ENCODE assay signal across 14 cellular contexts in genomic region chr9:98333703-98334582, GRCh38.
DNase-seq lines count a peak whose midpoint lies in the region; ATAC-seq, FAIRE-seq and TF ChIP-seq lines count a peak whose summit lies in the region.
"Had no signal": no experiment of that assay in that cellular context is flagged by ENCODE, and none has a peak within 500 bp of the region (broad histone marks: within the 10 kb centered on the region; RNA-seq: fewer than 3 reads in every experiment).

No MANE protein-coding gene starts in this region.

- no peak overlapping the region for H3K4me3 ChIP-seq in fibroblast of pulmonary artery (replicated peaks; ENCODE audit: low read depth, low read length)
- H3K4me3 ChIP-seq: left lung had no signal

- in situ Hi-C loops in KBM-7 (cut with MboI; ENCODE audit: low pct_unique_long_range_greater_than_20kb, low sequenced_read_pairs): no loop called here

- FAIRE-seq in urothelium cell line (lab: Jason Lieb, UNC): no peak
- FAIRE-seq: frontal cortex had no signal

- ATAC-seq in SK-N-SH treated with all-trans-retinoic acid at 6 μM for 48 hours (peak; percentile 71), HG02852 (IDR thresholded peaks at IDR 0.05; ENCODE audit: unreplicated experiment) (no peak)
- ATAC-seq: left lung; stimulated activated naive CD8-positive, alpha-beta T cell treated with anti-CD3 and anti-CD28 coated beads, Interleukin-15, amount 100 ng/mL, for 72 hours had no signal

- TF ChIP-seq CTCF in fibroblast of pulmonary artery (IDR thresholded peaks at IDR 0.05; ENCODE audit: low read length, missing control alignments): no peak

- DNase-seq in DMS 273 (lab: John Stamatoyannopoulos, UW; ENCODE audit: unreplicated experiment): peak; percentile 17
- DNase-seq in DMS 273 treated with DMSO at 0.1 percent for 48 hours (lab: John Stamatoyannopoulos, UW): no peak
- peak; percentile 91 for DNase-seq in fibroblast of pulmonary artery (ENCODE audit: low read depth)
- DNase-seq in urothelium cell line (ENCODE audit: low spot score): peak; percentile 81
- no peak for DNase-seq in KBM-7
- no peak for DNase-seq in NCI-H526 treated with DMSO at 0.1 percent for 48 hours (lab: John Stamatoyannopoulos, UW)
- DNase-seq: activated T-cell treated with anti-CD3 and anti-CD28 coated beads, Interleukin-2, amount 50 U/mL, for 48 hours; left lung; occipital lobe; stimulated activated CD4-positive, alpha-beta T cell treated with anti-CD3 and anti-CD28 coated beads, Interleukin-2, amount 100 ng/mL, for 24 hours; stimulated activated naive CD8-positive, alpha-beta T cell treated with anti-CD3 and anti-CD28 coated beads, Interleukin-15, amount 100 ng/mL, for 72 hours had no signal

TF ChIP-seq in SK-N-SH treated with all-trans-retinoic acid at 6 μM for 48 hours, 23 proteins besides CTCF, POLR2A, EP300 and RAD21:
- TF ChIP-seq PPARA (CRISPR knock-in tag; IDR thresholded peaks at IDR 0.05; ENCODE audit: borderline replicate concordance) (no peak), PATZ1 (CRISPR knock-in tag; IDR thresholded peaks at IDR 0.05; ENCODE audit: borderline replicate concordance) (no peak), ESRRG (CRISPR knock-in tag; IDR thresholded peaks at IDR 0.05) (no peak), ZNF565 (CRISPR knock-in tag; conservative IDR thresholded peaks at IDR 0.05; ENCODE audit: low read depth) (no peak), TSHZ2 (CRISPR knock-in tag; IDR thresholded peaks at IDR 0.05) (no peak), BACH2 (CRISPR knock-in tag; IDR thresholded peaks at IDR 0.05; ENCODE audit: borderline replicate concordance) (no peak), POU6F1 (CRISPR knock-in tag; IDR thresholded peaks at IDR 0.05; ENCODE audit: borderline replicate concordance, low read depth) (no peak)

Comparison
In these comparisons a context has a peak if more than half of its experiments do, and no peak if none do; other contexts are left out.
1. DNase-seq: peak in DMS 273 (single experiment), fibroblast of pulmonary artery (single experiment) and urothelium cell line (single experiment); none in DMS 273 treated with DMSO at 0.1 percent for 48 hours (single experiment), KBM-7 (single experiment) and NCI-H526 treated with DMSO at 0.1 percent for 48 hours (single experiment).